22 cellular contexts compared by ENCODE assay signal in the genomic region with DNA sequence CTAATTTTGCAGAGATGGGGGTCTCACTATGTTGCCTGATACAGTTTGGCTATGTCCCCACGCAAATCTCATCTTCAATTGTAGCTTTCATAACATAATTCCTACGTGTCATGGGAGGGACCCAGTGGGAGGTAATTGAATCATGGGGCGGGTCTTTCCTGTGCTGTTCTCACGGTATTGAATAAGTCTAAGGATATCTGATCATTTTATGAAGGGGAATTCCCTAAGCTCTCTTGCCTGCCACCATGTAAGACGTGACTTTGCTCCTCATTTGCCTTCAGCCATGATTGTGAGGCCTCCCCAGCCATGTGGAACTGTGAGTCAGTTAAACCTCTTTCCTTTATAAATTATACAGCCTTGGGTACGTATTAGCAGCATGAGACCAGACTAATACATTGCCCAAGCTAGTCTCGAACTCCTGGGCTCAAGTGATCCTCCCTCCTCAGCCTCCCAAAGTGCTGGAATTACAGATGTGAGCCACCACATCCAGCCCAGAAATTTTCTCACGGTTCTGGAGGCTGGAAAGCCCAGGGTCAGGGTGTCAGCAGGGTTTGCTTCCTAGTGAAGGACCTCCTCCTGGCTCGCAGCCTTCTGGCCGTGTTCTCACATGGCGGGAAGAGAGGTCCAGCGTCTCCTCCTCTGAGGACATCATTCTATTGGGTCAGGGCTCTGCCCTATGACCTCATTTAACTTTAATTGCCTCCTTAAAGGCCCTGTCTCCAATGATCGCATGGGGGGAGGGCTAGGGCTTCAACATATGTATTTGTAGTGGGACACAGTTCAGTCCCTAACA. TPM values are rescaled to one million over a fixed set of nuclear protein-coding genes. Genes with fewer than 3 reads are reported as not detected.
DNase-seq lines count a peak whose midpoint lies in the region; ATAC-seq, FAIRE-seq and TF ChIP-seq lines count a peak whose summit lies in the region.
"Had no signal": no experiment of that assay in that cellular context is flagged by ENCODE, and none has a peak within 500 bp of the region (broad histone marks: within the 10 kb centered on the region; RNA-seq: fewer than 3 reads in every experiment).

No MANE protein-coding gene starts in this region.

- DNase-seq in heart right ventricle = peak; percentile 36 to 62
- no peak for DNase-seq in Right ventricle myocardium inferior (ENCODE audit: missing footprints)
- DNase-seq in bronchial epithelial cell (ENCODE audit: low read depth) = peak; percentile 25
- no peak for DNase-seq in mucosa of descending colon
- DNase-seq in effector memory CD8-positive, alpha-beta T cell = no peak
- DNase-seq in endodermal cell = no peak
- DNase-seq: AML-193, COR-L47, DMS153, HFFc6, NCI-H1048, NCI-H1436 treated with DMSO at 0.1 percent for 48 hours, NCI-H2081, NCI-H510A, NCI-H82, PC-3 had no signal

- H3K9me3 ChIP-seq in heart right ventricle = no peaks in the 10 kb centered on the region
- no peaks in the 10 kb centered on the region for H3K9me3 ChIP-seq in mucosa of descending colon
- H3K9me3 ChIP-seq in subcutaneous abdominal adipose tissue (ENCODE audit: control insufficient read depth in 5 of 5, low read length in 5 of 5) = no peaks in the 10 kb centered on the region
- H3K9me3 ChIP-seq in endodermal cell (ENCODE audit: control insufficient read depth, low read length) = no peaks in the 10 kb centered on the region

- no peak overlapping the region for H3K9ac ChIP-seq in subcutaneous abdominal adipose tissue (ENCODE audit: low read length in 5 of 5)
- no peak overlapping the region for H3K9ac ChIP-seq in endodermal cell (ENCODE audit: extremely low read depth, low read length, poor library complexity, severe bottlenecking)

- H3K27ac Mint-ChIP-seq in effector memory CD8-positive, alpha-beta T cell = peak overlapping the region in 1 of 2 donors; percentile 58
- H3K27ac Mint-ChIP-seq in endodermal cell = no peak overlapping the region
- H3K27ac Mint-ChIP-seq: HFFc6 had no signal

- TF ChIP-seq CTCF in heart right ventricle (IDR thresholded peaks at IDR 0.05) (no peak), bronchial epithelial cell (IDR thresholded peaks at IDR 0.05; ENCODE audit: insufficient read depth, low read length, severe bottlenecking) (no peak), mucosa of descending colon (IDR thresholded peaks at IDR 0.05) (no peak), endodermal cell (conservative IDR thresholded peaks at IDR 0.05) (no peak)

- intact Hi-C loops in heart right ventricle (cut with DNase I) (no loop called here), Right ventricle myocardium inferior (cut with DNase I) (no loop called here), mucosa of descending colon (cut with DNase I, micrococcal nuclease) (no loop called here)

- no peak overlapping the region for H3K4me3 ChIP-seq in heart right ventricle
- H3K4me3 ChIP-seq in bronchial epithelial cell (ENCODE audit: low read depth, low read length) = no peak overlapping the region
- no peak overlapping the region for H3K4me3 ChIP-seq in mucosa of descending colon
- H3K4me3 ChIP-seq in subcutaneous abdominal adipose tissue (ENCODE audit: low read depth in 1 of 5, low read length in 5 of 5) = no peak overlapping the region
- H3K4me3 ChIP-seq in endodermal cell (ENCODE audit: low read length) = no peak overlapping the region

- WGBS in heart right ventricle, 2 donors = 80% methylated on average over 13 of the region's 13 CpGs
- WGBS in endodermal cell (ENCODE audit: insufficient coverage in 1 of 2, insufficient read length in 1 of 2), 2 experiments = 90 to 93% methylated on average over 7 to 13 of the region's 13 CpGs

- H3K9me3 Mint-ChIP-seq in effector memory CD8-positive, alpha-beta T cell = no peaks in the 10 kb centered on the region
- no peaks in the 10 kb centered on the region for H3K9me3 Mint-ChIP-seq in endodermal cell
- H3K9me3 Mint-ChIP-seq: HFFc6 had no signal

- H3K36me3 ChIP-seq in heart right ventricle (peaks cover 0 to 46% (median 0%) of the 10 kb centered on the region in 9 donors), bronchial epithelial cell (ENCODE audit: control insufficient read depth, insufficient read depth, low read length) (peaks cover 4% of the 10 kb centered on the region), mucosa of descending colon (ENCODE audit: low read depth) (no peaks in the 10 kb centered on the region), subcutaneous abdominal adipose tissue (ENCODE audit: control insufficient read depth in 5 of 5, insufficient read depth in 5 of 5, low read length in 5 of 5) (peaks cover 0 to 25% (median 5%) of the 10 kb centered on the region in 5 donors), endodermal cell (ENCODE audit: control insufficient read depth, insufficient read depth, low read length) (peaks cover 3% of the 10 kb centered on the region)

- H3K36me3 Mint-ChIP-seq in effector memory CD8-positive, alpha-beta T cell (ENCODE audit: insufficient read depth) = peaks cover 20% of the 10 kb centered on the region
- peaks cover 21% of the 10 kb centered on the region for H3K36me3 Mint-ChIP-seq in endodermal cell (ENCODE audit: low read depth)

- H3K27ac ChIP-seq in heart right ventricle = peak overlapping the region in 7 of 10 donors; percentile 5 to 55 (median 48)
- peak overlapping the region; percentile 37 for H3K27ac ChIP-seq in subcutaneous abdominal adipose tissue (ENCODE audit: low read depth, low read length)
- H3K27ac ChIP-seq in endodermal cell (ENCODE audit: low read depth, low read length) = no peak overlapping the region
- H3K27ac ChIP-seq: RWPE1 had no signal

- H3K4me1 ChIP-seq in heart right ventricle = peaks cover 0 to 14% (median 7%) of the 10 kb centered on the region in 9 donors
- H3K4me1 ChIP-seq in mucosa of descending colon (ENCODE audit: low read depth) = no peaks in the 10 kb centered on the region
- H3K4me1 ChIP-seq in subcutaneous abdominal adipose tissue (ENCODE audit: control insufficient read depth in 5 of 5, insufficient read depth in 5 of 5, low read length in 5 of 5) = peaks cover 6 to 16% (median 9%) of the 10 kb centered on the region in 5 donors
- no peaks in the 10 kb centered on the region for H3K4me1 ChIP-seq in endodermal cell (ENCODE audit: control insufficient read depth, insufficient read depth, low read length)

- H3K27me3 Mint-ChIP-seq in effector memory CD8-positive, alpha-beta T cell = no peaks in the 10 kb centered on the region
- no peaks in the 10 kb centered on the region for H3K27me3 Mint-ChIP-seq in endodermal cell (ENCODE audit: insufficient read depth)

- H3K4me3 Mint-ChIP-seq in effector memory CD8-positive, alpha-beta T cell = no peak overlapping the region
- H3K4me3 Mint-ChIP-seq in endodermal cell = no peak overlapping the region
- H3K4me3 Mint-ChIP-seq: CD14-positive monocyte, HFFc6 had no signal

- no peaks in the 10 kb centered on the region for H3K4me1 Mint-ChIP-seq in effector memory CD8-positive, alpha-beta T cell (ENCODE audit: low read depth in 2 of 2)
- no peaks in the 10 kb centered on the region for H3K4me1 Mint-ChIP-seq in endodermal cell
- H3K4me1 Mint-ChIP-seq: CD14-positive monocyte had no signal

- no peak for FAIRE-seq in bronchial epithelial cell (lab: Jason Lieb, UNC)
- FAIRE-seq: H54 had no signal

- H3K27me3 ChIP-seq in heart right ventricle (no peaks in the 10 kb centered on the region), bronchial epithelial cell (ENCODE audit: control insufficient read depth, insufficient read depth, low read length) (no peaks in the 10 kb centered on the region), subcutaneous abdominal adipose tissue (ENCODE audit: control insufficient read depth in 5 of 5, insufficient read depth in 4 of 5, low read length in 5 of 5) (no peaks in the 10 kb centered on the region), endodermal cell (ENCODE audit: control insufficient read depth, insufficient read depth, low read length, poor library complexity, severe bottlenecking) (no peaks in the 10 kb centered on the region)

- ATAC-seq in heart right ventricle (peak in 5 of 8 donors; percentile 32 to 59 (median 40)), Right ventricle myocardium inferior (no peak), mucosa of descending colon (peak; percentile 25), GM19463 (IDR thresholded peaks at IDR 0.05; ENCODE audit: unreplicated experiment) (no peak)
- ATAC-seq in effector memory CD8-positive, alpha-beta T cell (replicated peaks) = no peak
- ATAC-seq: PC-3 had no signal

RNA-seq across cellular contexts. Expression of gene SDHAF2, which starts 37.9 kb away (rescaled TPM):
- total RNA-seq in heart right ventricle (10 to 100 TPM; 24.4 to 39.9 (median 32.7) TPM), Right ventricle myocardium inferior (36.8 TPM), bronchial epithelial cell (35.3 and 51.3 TPM in 2 replicates), mucosa of descending colon (10 to 100 TPM; 38.9 to 42.3 (median 42.1) TPM), endodermal cell (10 to 100 TPM; 41.4 to 45.4 TPM)
- polyA plus RNA-seq in heart right ventricle = 10 to 100 TPM; 43.4 to 56.1 TPM
- polyA plus RNA-seq in endodermal cell (2013, experiment 1 of 2) = 37.1 TPM
- 47.9 TPM for polyA plus RNA-seq in endodermal cell (2013, experiment 2 of 2)

RNA-seq across cellular contexts. Expression of gene CPSF7, which starts 38.0 kb away (rescaled TPM):
- 10 to 100 TPM; 37.7 to 51.8 (median 43.3) TPM for total RNA-seq in heart right ventricle
- 10 to 100 TPM; 22.3 to 43.8 TPM for polyA plus RNA-seq in heart right ventricle
- 36.5 TPM for total RNA-seq in Right ventricle myocardium inferior
- total RNA-seq in bronchial epithelial cell = 10.8 and 11.9 TPM in 2 replicates
- total RNA-seq in mucosa of descending colon = 10 to 100 TPM; 60.8 to 69.6 (median 64.7) TPM
- 100 to 1,000 TPM; 108 to 117 TPM for total RNA-seq in endodermal cell
- polyA plus RNA-seq in endodermal cell (2013, experiment 1 of 2) = 100 TPM
- 91.8 TPM for polyA plus RNA-seq in endodermal cell (2013, experiment 2 of 2)

RNA-seq across cellular contexts. Expression of gene LRRC10B, which starts 40.7 kb away (rescaled TPM):
- total RNA-seq in heart right ventricle = 1 to 10 TPM in 3 of 10 donors, under 1 TPM in 6, not detected in 1; 0.33 to 2.6 (median 0.70) TPM
- polyA plus RNA-seq in heart right ventricle = 1 to 10 TPM in 1 of 2 donors, under 1 TPM in 1; 0.59 to 2.6 TPM
- 0.60 TPM for total RNA-seq in Right ventricle myocardium inferior
- under 0.01 TPM in 1 of 2 replicates, not detected in the other for total RNA-seq in bronchial epithelial cell
- total RNA-seq in mucosa of descending colon = 1 to 10 TPM in 1 of 3 donors, under 1 TPM in 2; 0.72 to 1.7 (median 0.89) TPM
- under 1 TPM; 0.11 to 0.69 TPM for total RNA-seq in endodermal cell
- polyA plus RNA-seq in endodermal cell (2013, experiment 1 of 2) = 1.7 TPM
- polyA plus RNA-seq in endodermal cell (2013, experiment 2 of 2) = 1.9 TPM
- total RNA-seq: HFFc6, MCF 10A had no signal
- polyA plus RNA-seq: CD14-positive monocyte had no signal

Comparison
In these comparisons a context has a peak if more than half of its experiments do, and no peak if none do; other contexts are left out.
1. ATAC-seq: peak in heart right ventricle (5 of 8) and mucosa of descending colon (single experiment); none in Right ventricle myocardium inferior (single experiment), effector memory CD8-positive, alpha-beta T cell (single experiment) and GM19463 (single experiment).
2. DNase-seq: peak in heart right ventricle (2 of 2) and bronchial epithelial cell (single experiment); none in Right ventricle myocardium inferior (single experiment), mucosa of descending colon (0 of 3), effector memory CD8-positive, alpha-beta T cell (0 of 3) and endodermal cell (single experiment).